Comparison of ENCODE assay signal across 19 cellular contexts in genomic region chr7:86972072-86972471, GRCh38.
"Had no signal": no experiment of that assay in that cellular context is flagged by ENCODE, and none has a peak within 500 bp of the region (broad histone marks: within the 10 kb centered on the region; RNA-seq: fewer than 3 reads in every experiment).

No MANE protein-coding gene starts in this region.

- DNase-seq: activated B cell treated with CpG ODN at 0.5 μM for 24 hours; activated CD4-positive, alpha-beta T cell treated with anti-CD3 and anti-CD28 coated beads, Interleukin-2, amount 10 ng/mL, durations not matched to agents 24 days and 14 days; activated CD8-positive, alpha-beta memory T cell treated with anti-CD3 and anti-CD28 coated beads, Interleukin-2, amount 50 U/mL, for 4 hours; activated CD8-positive, alpha-beta T cell treated with anti-CD3 and anti-CD28 coated beads, Interleukin-2, amount 10 ng/mL, durations not matched to agents 7 days and 5 days; activated gamma-delta T cell treated with Interleukin-2 at 50 U/mL for 16 hours; activated T-cell treated with anti-CD3 and anti-CD28 coated beads, Interleukin-2, amount 50 U/mL, for 72 hours; amniotic stem cell; cerebellar nuclear complex; effector memory CD4-positive, alpha-beta T cell; head of caudate nucleus; islet precursor cell; naive B cell; stimulated activated CD4-positive, alpha-beta T cell treated with anti-CD3 and anti-CD28 coated beads, Interleukin-1b, Interleukin-23, amount 100 ng/mL, for 48 hours; stomach; T-helper 17 cell had no signal

- H3K4me1 ChIP-seq: breast epithelium, stomach had no signal

- H3K27me3 ChIP-seq: breast epithelium, neutrophil, stomach had no signal

- H3K9me3 ChIP-seq: breast epithelium, neutrophil, stomach, thoracic aorta had no signal

- H3K4me3 ChIP-seq: breast epithelium, lung, stomach, thoracic aorta had no signal

- ATAC-seq: activated CD8-positive, alpha-beta T cell treated with anti-CD3 and anti-CD28 coated beads, Interleukin-2, amount 10 ng/mL, durations not matched to agents 7 days and 5 days; activated T-cell treated with anti-CD3 and anti-CD28 coated beads, Interleukin-2, amount 50 U/mL, for 72 hours; T-helper 17 cell had no signal

- H3K36me3 ChIP-seq: breast epithelium, neutrophil, stomach, thoracic aorta had no signal

- H3K27ac ChIP-seq: breast epithelium, neutrophil, stomach, thoracic aorta had no signal
